In the genomic region with DNA sequence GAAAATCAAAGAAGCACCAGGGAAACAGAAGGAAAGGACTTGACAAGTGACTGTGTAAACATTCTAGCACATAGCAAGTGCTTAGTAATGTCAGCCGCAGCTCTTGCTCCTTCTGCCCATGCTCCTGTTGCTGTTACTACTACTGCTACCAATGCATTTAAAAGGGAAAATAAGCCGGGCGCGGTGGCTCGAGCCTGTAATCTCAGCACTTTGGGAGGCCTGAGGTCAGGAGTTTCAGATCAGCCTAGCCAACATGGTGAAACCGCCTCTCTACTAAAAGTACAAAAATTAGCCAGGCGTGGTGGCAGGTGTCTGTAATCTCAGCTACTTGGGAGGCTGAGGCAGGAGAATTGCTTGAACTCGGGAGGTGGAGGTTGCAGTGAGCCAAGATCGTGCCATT, we compare ENCODE assay signal across 9 cellular contexts. TPM values are rescaled to one million over a fixed set of nuclear protein-coding genes. Genes with fewer than 3 reads are reported as not detected.
A peak's percentile ranks its signal among the peaks of the same experiment; 100 is the strongest.
DNase-seq lines count a peak whose midpoint lies in the region; ATAC-seq and TF ChIP-seq lines count a peak whose summit lies in the region.
"Not testable (repeated sequence)": the region's sequence is repeated elsewhere in the genome, so short reads cannot be mapped to it uniquely, and the experiment has no call there.
"Had no signal": no experiment of that assay in that cellular context is flagged by ENCODE, and none has a peak within 500 bp of the region (broad histone marks: within the 10 kb centered on the region; RNA-seq: fewer than 3 reads in every experiment).

No MANE protein-coding gene starts in this region.

- TF ChIP-seq CTCF in KMS-11 (conservative IDR thresholded peaks at IDR 0.05; ENCODE audit: low read depth, low read length); OCI-LY3 (IDR thresholded peaks at IDR 0.05; ENCODE audit: low read depth, low read length): not testable (repeated sequence)

- H3K4me3 ChIP-seq in KMS-11 (IDR thresholded peaks at IDR 0.05; ENCODE audit: insufficient read depth, low read depth, low read length); OCI-LY3 (ENCODE audit: low read length): not testable (repeated sequence)

- not testable (repeated sequence) for H3K36me3 ChIP-seq in KMS-11 (ENCODE audit: insufficient read depth)
- peaks cover 18% of the 10 kb centered on the region for H3K36me3 ChIP-seq in OCI-LY3 (replicated peaks; ENCODE audit: low read depth, low read length)

- not testable (repeated sequence) for H3K9me3 Mint-ChIP-seq in activated T-cell treated with anti-CD3 and anti-CD28 coated beads, Interleukin-2, amount 50 U/mL, for 72 hours; effector memory CD8-positive, alpha-beta T cell; stimulated activated naive B cell treated with anti-CD40 and anti-IgM and Interleukin-4, amounts not matched to agents 10 μg/mL and 1 μg/mL and 100 μg/mL, for 72 hours

- H3K4me3 Mint-ChIP-seq in T-helper 17 cell; activated T-cell treated with anti-CD3 and anti-CD28 coated beads, Interleukin-2, amount 50 U/mL, for 72 hours; effector memory CD8-positive, alpha-beta T cell; stimulated activated naive B cell treated with anti-CD40 and anti-IgM and Interleukin-4, amounts not matched to agents 10 μg/mL and 1 μg/mL and 100 μg/mL, for 72 hours: not testable (repeated sequence)

- H3K36me3 Mint-ChIP-seq in T-helper 17 cell (ENCODE audit: low read depth), result not testable (repeated sequence)
- peaks cover 16 to 23% of the 10 kb centered on the region in 2 donors for H3K36me3 Mint-ChIP-seq in activated T-cell treated with anti-CD3 and anti-CD28 coated beads, Interleukin-2, amount 50 U/mL, for 72 hours (ENCODE audit: insufficient read depth in 2 of 2)
- peaks cover 45% of the 10 kb centered on the region for H3K36me3 Mint-ChIP-seq in effector memory CD8-positive, alpha-beta T cell (ENCODE audit: insufficient read depth)
- peaks cover 34 to 52% of the 10 kb centered on the region in 2 donors for H3K36me3 Mint-ChIP-seq in stimulated activated naive B cell treated with anti-CD40 and anti-IgM and Interleukin-4, amounts not matched to agents 10 μg/mL and 1 μg/mL and 100 μg/mL, for 72 hours

- H3K79me2 ChIP-seq in KMS-11 (ENCODE audit: insufficient read depth, low read depth) (peaks cover 16% of the 10 kb centered on the region), OCI-LY3 (ENCODE audit: low read length) (peaks cover 15% of the 10 kb centered on the region)

- H3K4me2 ChIP-seq in KMS-11, result peak overlapping the region; percentile 92
- H3K4me2 ChIP-seq in OCI-LY3 (ENCODE audit: low read length), result not testable (repeated sequence)

- H3K27ac Mint-ChIP-seq in T-helper 17 cell, result peak overlapping the region; percentile 53
- peak overlapping the region; percentile 75 for H3K27ac Mint-ChIP-seq in activated T-cell treated with anti-CD3 and anti-CD28 coated beads, Interleukin-2, amount 50 U/mL, for 72 hours
- H3K27ac Mint-ChIP-seq in effector memory CD8-positive, alpha-beta T cell, result peak overlapping the region; percentile 24 to 81
- peak overlapping the region; percentile 7 for H3K27ac Mint-ChIP-seq in stimulated activated naive B cell treated with anti-CD40 and anti-IgM and Interleukin-4, amounts not matched to agents 10 μg/mL and 1 μg/mL and 100 μg/mL, for 72 hours

- not testable (repeated sequence) for H3K9ac ChIP-seq in KMS-11; OCI-LY3 (ENCODE audit: low read length)

- DNase-seq in T-helper 17 cell; activated T-cell treated with anti-CD3 and anti-CD28 coated beads, Interleukin-2, amount 50 U/mL, for 72 hours; effector memory CD8-positive, alpha-beta T cell; stimulated activated naive B cell treated with anti-CD40 and anti-IgM and Interleukin-4, amounts not matched to agents 10 μg/mL and 1 μg/mL and 100 μg/mL, for 72 hours: not testable (repeated sequence)
- peak; percentile 66 for DNase-seq in posterior vena cava (ENCODE audit: low spot score)

- not testable (repeated sequence) for H3K27me3 Mint-ChIP-seq in T-helper 17 cell; activated T-cell treated with anti-CD3 and anti-CD28 coated beads, Interleukin-2, amount 50 U/mL, for 72 hours (ENCODE audit: low read depth); effector memory CD8-positive, alpha-beta T cell; stimulated activated naive B cell treated with anti-CD40 and anti-IgM and Interleukin-4, amounts not matched to agents 10 μg/mL and 1 μg/mL and 100 μg/mL, for 72 hours

- H3K4me1 ChIP-seq in KMS-11 (ENCODE audit: low read depth, poor library complexity, severe bottlenecking), result peaks cover 60% of the 10 kb centered on the region
- peaks cover 15% of the 10 kb centered on the region for H3K4me1 ChIP-seq in OCI-LY3 (ENCODE audit: low read length)

- not testable (repeated sequence) for ATAC-seq in T-helper 17 cell; activated T-cell treated with anti-CD3 and anti-CD28 coated beads, Interleukin-2, amount 50 U/mL, for 72 hours (replicated peaks in 1 of 2); effector memory CD8-positive, alpha-beta T cell (replicated peaks); stimulated activated naive B cell treated with anti-CD40 and anti-IgM and Interleukin-4, amounts not matched to agents 10 μg/mL and 1 μg/mL and 100 μg/mL, for 72 hours (replicated peaks)

- H3K4me1 Mint-ChIP-seq in T-helper 17 cell, result peaks cover 18% of the 10 kb centered on the region
- peaks cover 19% of the 10 kb centered on the region for H3K4me1 Mint-ChIP-seq in activated T-cell treated with anti-CD3 and anti-CD28 coated beads, Interleukin-2, amount 50 U/mL, for 72 hours (ENCODE audit: low read depth)
- peaks cover 7 to 11% of the 10 kb centered on the region in 2 donors for H3K4me1 Mint-ChIP-seq in effector memory CD8-positive, alpha-beta T cell (ENCODE audit: low read depth in 2 of 2)
- peaks cover 16 to 21% of the 10 kb centered on the region in 2 donors for H3K4me1 Mint-ChIP-seq in stimulated activated naive B cell treated with anti-CD40 and anti-IgM and Interleukin-4, amounts not matched to agents 10 μg/mL and 1 μg/mL and 100 μg/mL, for 72 hours

- H2AFZ ChIP-seq in KMS-11 (ENCODE audit: low read depth); OCI-LY3 (ENCODE audit: low read depth, low read length): not testable (repeated sequence)

- peak overlapping the region; percentile 69 for H3K27ac ChIP-seq in KMS-11
- peak overlapping the region; percentile 23; the same call in 1 of the 2 replicates for H3K27ac ChIP-seq in OCI-LY3 (ENCODE audit: low read length)

- H3K27me3 ChIP-seq in KMS-11 (ENCODE audit: insufficient read depth, low read depth); OCI-LY3 (ENCODE audit: low read depth, low read length): not testable (repeated sequence)

- intact Hi-C loops in posterior vena cava (cut with DNase I), result loop anchor here (5.0 to 10.0 kb wide), 3 partner anchors 79 to 232 kb away; no protein-coding TSS in a partner anchor

- H4K20me1 ChIP-seq in KMS-11 (ENCODE audit: insufficient read depth); OCI-LY3 (ENCODE audit: insufficient read depth, low read length): not testable (repeated sequence)

- not testable (repeated sequence) for H3K9me3 ChIP-seq in OCI-LY3 (ENCODE audit: insufficient read depth, low read length); T-helper 17 cell (ENCODE audit: control insufficient read depth, low read length, poor library complexity, severe bottlenecking)

RNA-seq across cellular contexts. Expression of a gene that starts 8.1 kb away (rescaled TPM):
- total RNA-seq in T-helper 17 cell (under 1 TPM; 0.70 TPM), posterior vena cava (under 1 TPM; 0.42 to 0.48 TPM)
- 10 to 100 TPM; 65.8 to 94.0 TPM for total RNA-seq in activated T-cell treated with anti-CD3 and anti-CD28 coated beads, Interleukin-2, amount 50 U/mL, for 72 hours

RNA-seq across cellular contexts. Expression of a gene that starts 49.5 kb away (rescaled TPM):
- total RNA-seq in T-helper 17 cell, result not detected
- not detected for total RNA-seq in activated T-cell treated with anti-CD3 and anti-CD28 coated beads, Interleukin-2, amount 50 U/mL, for 72 hours
- 1 to 10 TPM in 1 of 2 donors, under 1 TPM in 1; 0.60 to 1.2 TPM for total RNA-seq in posterior vena cava
- total RNA-seq: A673; CD4-positive, alpha-beta memory T cell had no signal

Comparison
In these comparisons a context has a peak if more than half of its experiments do, and no peak if none do; other contexts are left out.
1. H3K27ac Mint-ChIP-seq: peak in every context shown above with its lines; median percentile 75 in activated T-cell treated with anti-CD3 and anti-CD28 coated beads, Interleukin-2, amount 50 U/mL, for 72 hours; 53 in T-helper 17 cell; 52 in effector memory CD8-positive, alpha-beta T cell; 7 in stimulated activated naive B cell treated with anti-CD40 and anti-IgM and Interleukin-4, amounts not matched to agents 10 μg/mL and 1 μg/mL and 100 μg/mL, for 72 hours.
2. RNA of a gene that starts 8.1 kb away (total RNA-seq): 65.8 to 94.0 TPM in activated T-cell treated with anti-CD3 and anti-CD28 coated beads, Interleukin-2, amount 50 U/mL, for 72 hours; 0.70 TPM in T-helper 17 cell and 0.42 to 0.48 TPM in posterior vena cava; every median in the first group is over 10 times any median in the second.